Comparison of ENCODE assay signal across 10 cellular contexts in genomic region chr2:200378652-200379290, GRCh38.
DNase-seq lines count a peak whose midpoint lies in the region; ATAC-seq and TF ChIP-seq lines count a peak whose summit lies in the region.
"Had no signal": no experiment of that assay in that cellular context is flagged by ENCODE, and none has a peak within 500 bp of the region (broad histone marks: within the 10 kb centered on the region; RNA-seq: fewer than 3 reads in every experiment).

No MANE protein-coding gene starts in this region.

- H3K9me3 ChIP-seq in Caco-2 (no peaks in the 10 kb centered on the region), SJSA1 (replicated peaks) (no peaks in the 10 kb centered on the region)
- H3K9me3 ChIP-seq in CD4-positive, alpha-beta T cell (ENCODE audit: control insufficient read depth, low read length), result no peaks in the 10 kb centered on the region
- H3K9me3 ChIP-seq: SJCRH30 had no signal

- no peak for TF ChIP-seq POLR2A in erythroblast (IDR thresholded peaks at IDR 0.05; ENCODE audit: low read length)

- intact Hi-C loops in Caco-2 (cut with micrococcal nuclease; ENCODE audit: unreplicated experiment), result loop anchor here (1.0 kb wide), 1 partner anchor 11 kb away; no protein-coding TSS in a partner anchor
- intact Hi-C loops in CD4-positive, alpha-beta T cell (cut with DNase I, micrococcal nuclease), result loop anchor here (10.0 kb wide), 3 partner anchors 86 to 426 kb away; no protein-coding TSS in a partner anchor

- H3K36me3 ChIP-seq in Caco-2 (ENCODE audit: control insufficient read depth, insufficient read depth, low read length), result 0 out of 2 replicates have a peak, but pooled peaks cover 2% of the 10 kb centered on the region
- H3K36me3 ChIP-seq in SJSA1, result peaks cover 6% of the 10 kb centered on the region; the same call in 1 of the 2 replicates
- no peaks in the 10 kb centered on the region for H3K36me3 ChIP-seq in rectal smooth muscle tissue (ENCODE audit: control insufficient read depth, insufficient read depth, low read length)

- no peak for DNase-seq in Caco-2
- peak in 1 of 2 experiments; percentile 66 for DNase-seq in SJSA1 (ENCODE audit: low read depth in 1 of 2, low spot score in 2 of 2)
- DNase-seq in fibroblast of pulmonary artery (ENCODE audit: low read depth), result peak; percentile 51
- no peak for DNase-seq in erythroblast (lab: John Stamatoyannopoulos, UW)
- DNase-seq in activated naive CD4-positive, alpha-beta T cell treated with Interleukin-2 at 50 U/mL for 16 hours, result no peak
- DNase-seq in NOMO-1 treated with dmso at 0.1 percent for 144 hours (lab: John Stamatoyannopoulos, UW; ENCODE audit: unreplicated experiment), result no peak
- DNase-seq in CD4-positive, alpha-beta T cell, result no peak
- DNase-seq: activated effector memory CD4-positive, alpha-beta T cell treated with anti-CD3 and anti-CD28 coated beads, Interleukin-2, amount 50 U/mL, for 16 hours; SJCRH30 had no signal

- H3K4me3 ChIP-seq in Caco-2 (ENCODE audit: low read depth, low read length), result peak overlapping the region; percentile 8; the same call in 1 of the 2 replicates
- H3K4me3 ChIP-seq in SJSA1, result no peak overlapping the region
- H3K4me3 ChIP-seq in fibroblast of pulmonary artery (replicated peaks; ENCODE audit: low read depth, low read length), result no peak overlapping the region
- peak overlapping the region; percentile 50 for H3K4me3 ChIP-seq in rectal smooth muscle tissue (ENCODE audit: low read length)
- H3K4me3 ChIP-seq: SJCRH30 had no signal

- peak overlapping the region; percentile 65 for H3K27ac ChIP-seq in SJSA1
- peak overlapping the region; percentile 80 for H3K27ac ChIP-seq in rectal smooth muscle tissue (ENCODE audit: low read depth, low read length)
- H3K27ac ChIP-seq in CD4-positive, alpha-beta T cell (ENCODE audit: low read depth, low read length), result no peak overlapping the region
- H3K27ac ChIP-seq: SJCRH30 had no signal

- CTCF ChIA-PET in Caco-2 (lab: Charles Lee), result no interaction called here
- CTCF ChIA-PET in CD4-positive, alpha-beta T cell (lab: Charles Lee), result no interaction called here

- H3K27me3 ChIP-seq in Caco-2 (replicated peaks; ENCODE audit: control insufficient read depth, insufficient read depth, low read length) (no peaks in the 10 kb centered on the region), SJSA1 (replicated peaks) (no peaks in the 10 kb centered on the region), rectal smooth muscle tissue (ENCODE audit: control insufficient read depth, insufficient read depth, low read length) (no peaks in the 10 kb centered on the region)
- H3K27me3 ChIP-seq in CD4-positive, alpha-beta T cell (ENCODE audit: control insufficient read depth, insufficient read depth, low read length), result no peaks in the 10 kb centered on the region
- H3K27me3 ChIP-seq: SJCRH30 had no signal

- H3K27ac Mint-ChIP-seq in Caco-2 (ENCODE audit: unreplicated experiment), result peak overlapping the region; percentile 90
- H3K27ac Mint-ChIP-seq in CD4-positive, alpha-beta T cell, result no peak overlapping the region

- H3K9me3 Mint-ChIP-seq in Caco-2 (ENCODE audit: unreplicated experiment), result no peaks in the 10 kb centered on the region
- no peaks in the 10 kb centered on the region for H3K9me3 Mint-ChIP-seq in CD4-positive, alpha-beta T cell

- ATAC-seq in CD4-positive, alpha-beta T cell (ENCODE audit: poor library complexity), result no peak

- H3K9ac ChIP-seq in rectal smooth muscle tissue (ENCODE audit: low read length), result peak overlapping the region; percentile 18

- no peaks in the 10 kb centered on the region for H3K27me3 Mint-ChIP-seq in Caco-2 (ENCODE audit: insufficient read depth, unreplicated experiment)
- H3K27me3 Mint-ChIP-seq in CD4-positive, alpha-beta T cell, result no peaks in the 10 kb centered on the region

- H3K36me3 Mint-ChIP-seq in Caco-2 (ENCODE audit: insufficient read depth, unreplicated experiment), result peaks cover 71% of the 10 kb centered on the region
- no peaks in the 10 kb centered on the region for H3K36me3 Mint-ChIP-seq in CD4-positive, alpha-beta T cell (ENCODE audit: low read depth)

- BruUV-seq in Caco-2 (replicated peaks; lab: Mats Ljungman, UMichigan), result no TSS peak

- TF ChIP-seq CTCF in Caco-2 (IDR thresholded peaks at IDR 0.05; ENCODE audit: insufficient read depth in 1 of 2, low read depth in 1 of 2, low read length in 1 of 2, severe bottlenecking in 1 of 2, unreplicated experiment in 1 of 2) (no peak), fibroblast of pulmonary artery (IDR thresholded peaks at IDR 0.05; ENCODE audit: low read length, missing control alignments) (no peak)
- no peak for TF ChIP-seq CTCF in CD4-positive, alpha-beta T cell (IDR thresholded peaks at IDR 0.05)

- peaks cover 80% of the 10 kb centered on the region for H3K4me1 ChIP-seq in Caco-2
- peaks cover 59% of the 10 kb centered on the region for H3K4me1 ChIP-seq in SJSA1 (replicated peaks)
- peaks cover 32% of the 10 kb centered on the region for H3K4me1 ChIP-seq in rectal smooth muscle tissue (ENCODE audit: control insufficient read depth, insufficient read depth, low read length)

- peak overlapping the region; percentile 65 for H3K4me3 Mint-ChIP-seq in Caco-2 (ENCODE audit: unreplicated experiment)
- H3K4me3 Mint-ChIP-seq in CD4-positive, alpha-beta T cell, result no peak overlapping the region

- POLR2A ChIA-PET in Caco-2 (lab: Charles Lee), result no interaction called here
- POLR2A ChIA-PET in CD4-positive, alpha-beta T cell (lab: Charles Lee), result no interaction called here

- H3K4me1 Mint-ChIP-seq in Caco-2 (ENCODE audit: low read depth, unreplicated experiment), result peaks cover 84% of the 10 kb centered on the region
- peaks cover 78% of the 10 kb centered on the region for H3K4me1 Mint-ChIP-seq in CD4-positive, alpha-beta T cell (ENCODE audit: low read depth)

Comparison
In these comparisons a context has a peak if more than half of its experiments do, and no peak if none do; other contexts are left out.
1. H3K4me3 ChIP-seq: peak in Caco-2 (single experiment) and rectal smooth muscle tissue (single experiment); none in SJSA1 (single experiment) and fibroblast of pulmonary artery (single experiment).